13 cellular contexts compared by ENCODE assay signal in genomic region chr5:172819569-172819968, GRCh38.
"Had no signal": no experiment of that assay in that cellular context is flagged by ENCODE, and none has a peak within 500 bp of the region (broad histone marks: within the 10 kb centered on the region; RNA-seq: fewer than 3 reads in every experiment).

No MANE protein-coding gene starts in this region.

- DNase-seq: activated CD4-positive, alpha-beta T cell treated with anti-CD3 and anti-CD28 coated beads, Interleukin-2, amount 10 ng/mL, durations not matched to agents 7 days and 5 days; activated CD8-positive, alpha-beta memory T cell treated with anti-CD3 and anti-CD28 coated beads for 24 hours; activated naive CD4-positive, alpha-beta T cell; immature natural killer cell; midbrain; naive B cell; pancreas; SW 1271 had no signal

- H3K4me1 Mint-ChIP-seq: activated CD4-positive, alpha-beta T cell treated with anti-CD3 and anti-CD28 coated beads, Interleukin-2, amount 10 ng/mL, durations not matched to agents 7 days and 5 days; immature natural killer cell had no signal

- H3K9me3 ChIP-seq: pancreas, tibial artery had no signal

- H3K27me3 ChIP-seq: brain microvascular endothelial cell, pancreas, tibial artery had no signal

- H3K27ac Mint-ChIP-seq: activated CD4-positive, alpha-beta T cell treated with anti-CD3 and anti-CD28 coated beads, Interleukin-2, amount 10 ng/mL, durations not matched to agents 7 days and 5 days; activated T-helper 1 cell treated with anti-CD3 and anti-CD28 coated beads, Interleukin-12 subunit alpha, Interleukin-12 subunit beta, Interleukin-2, Interleukin-4 antibody, amounts not matched to agents 30 ng/mL and 10 ng/mL and 1 ng/mL, durations not matched to agents 14 hours and 24 hours and 36 hours; stimulated activated memory B cell treated with anti-CD40 and anti-IgM and Interleukin-4, amounts not matched to agents 10 μg/mL and 1 μg/mL and 100 μg/mL, for 72 hours had no signal

- H3K36me3 Mint-ChIP-seq: immature natural killer cell; naive B cell; stimulated activated memory B cell treated with anti-CD40 and anti-IgM and Interleukin-4, amounts not matched to agents 10 μg/mL and 1 μg/mL and 100 μg/mL, for 72 hours had no signal

- H3K27me3 Mint-ChIP-seq: naive B cell; stimulated activated memory B cell treated with anti-CD40 and anti-IgM and Interleukin-4, amounts not matched to agents 10 μg/mL and 1 μg/mL and 100 μg/mL, for 72 hours had no signal

- H3K4me3 ChIP-seq: lung, pancreas, tibial artery had no signal

- H3K4me3 Mint-ChIP-seq: activated CD4-positive, alpha-beta T cell treated with anti-CD3 and anti-CD28 coated beads, Interleukin-2, amount 10 ng/mL, durations not matched to agents 7 days and 5 days; activated T-helper 1 cell treated with anti-CD3 and anti-CD28 coated beads, Interleukin-12 subunit alpha, Interleukin-12 subunit beta, Interleukin-2, Interleukin-4 antibody, amounts not matched to agents 30 ng/mL and 10 ng/mL and 1 ng/mL, durations not matched to agents 14 hours and 24 hours and 36 hours; immature natural killer cell; naive B cell; stimulated activated memory B cell treated with anti-CD40 and anti-IgM and Interleukin-4, amounts not matched to agents 10 μg/mL and 1 μg/mL and 100 μg/mL, for 72 hours had no signal

- H3K27ac ChIP-seq: brain microvascular endothelial cell, tibial artery had no signal

- H3K9me3 Mint-ChIP-seq: activated CD4-positive, alpha-beta T cell treated with anti-CD3 and anti-CD28 coated beads, Interleukin-2, amount 10 ng/mL, durations not matched to agents 7 days and 5 days; activated T-helper 1 cell treated with anti-CD3 and anti-CD28 coated beads, Interleukin-12 subunit alpha, Interleukin-12 subunit beta, Interleukin-2, Interleukin-4 antibody, amounts not matched to agents 30 ng/mL and 10 ng/mL and 1 ng/mL, durations not matched to agents 14 hours and 24 hours and 36 hours; stimulated activated memory B cell treated with anti-CD40 and anti-IgM and Interleukin-4, amounts not matched to agents 10 μg/mL and 1 μg/mL and 100 μg/mL, for 72 hours had no signal

- H3K4me1 ChIP-seq: pancreas had no signal

- H3K36me3 ChIP-seq: brain microvascular endothelial cell, pancreas, tibial artery had no signal
